Comparison of ENCODE assay signal across 5 cellular contexts in the genomic region with DNA sequence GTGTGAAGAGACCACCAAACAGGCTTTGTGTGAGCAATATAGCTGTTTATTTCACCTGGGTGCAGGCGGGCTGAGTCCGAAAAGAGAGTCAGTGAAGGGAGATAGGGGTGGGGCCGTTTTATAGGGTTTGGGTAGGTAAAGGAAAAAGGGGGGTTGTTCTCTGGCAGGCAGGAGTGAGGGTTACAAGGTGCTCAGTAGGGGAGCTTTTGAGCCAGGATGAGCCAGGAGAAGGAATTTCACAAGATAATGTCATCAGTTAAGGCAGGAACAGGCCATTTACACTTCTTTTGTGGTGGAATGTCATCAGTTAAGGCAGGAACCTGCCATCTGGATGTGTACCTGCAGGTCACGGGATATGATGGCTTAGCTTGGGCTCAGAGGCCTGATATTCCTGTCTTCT.
DNase-seq lines count a peak whose midpoint lies in the region; ATAC-seq and TF ChIP-seq lines count a peak whose summit lies in the region.
"Not testable (repeated sequence)": the region's sequence is repeated elsewhere in the genome, so short reads cannot be mapped to it uniquely, and the experiment has no call there.

No MANE protein-coding gene starts in this region.

- not testable (repeated sequence) for H3K9me2 ChIP-seq in GM23338 (ENCODE audit: insufficient read depth)

- not testable (repeated sequence) for H3K9me3 ChIP-seq in HUES48 (ENCODE audit: control insufficient read depth, insufficient read depth, low read length); endodermal cell (ENCODE audit: control insufficient read depth, low read length)

- not testable (repeated sequence) for H4K5ac ChIP-seq in mesendoderm (ENCODE audit: low read length)

- not testable (repeated sequence) for H3K36me3 Mint-ChIP-seq in GM23338 (ENCODE audit: low read depth); WTC11; endodermal cell (ENCODE audit: low read depth)

- H3K9ac ChIP-seq in HUES48 (ENCODE audit: low read depth, low read length); mesendoderm (ENCODE audit: low read length): not testable (repeated sequence)
- peak overlapping the region; percentile 0 for H3K9ac ChIP-seq in endodermal cell (ENCODE audit: extremely low read depth, low read length, poor library complexity, severe bottlenecking)

- not testable (repeated sequence) for H3K79me1 ChIP-seq in mesendoderm (ENCODE audit: low read length)

- H3K9me3 Mint-ChIP-seq in GM23338, result not testable (repeated sequence)
- H3K9me3 Mint-ChIP-seq in WTC11, result peaks cover 10% of the 10 kb centered on the region; the same call in 1 of the 2 replicates
- peaks cover 11% of the 10 kb centered on the region for H3K9me3 Mint-ChIP-seq in endodermal cell

- H3K4me1 ChIP-seq in GM23338 (ENCODE audit: insufficient read depth) (peaks cover 19% of the 10 kb centered on the region), HUES48 (ENCODE audit: control insufficient read depth, insufficient read depth, low read length) (peaks cover 12% of the 10 kb centered on the region), endodermal cell (ENCODE audit: control insufficient read depth, insufficient read depth, low read length) (peaks cover 12% of the 10 kb centered on the region)
- H3K4me1 ChIP-seq in mesendoderm (ENCODE audit: control insufficient read depth, low read depth, low read length), result not testable (repeated sequence)

- H3K27ac Mint-ChIP-seq in GM23338, WTC11, endodermal cell: not testable (repeated sequence)

- not testable (repeated sequence) for H3K4me3 ChIP-seq in GM23338; HUES48 (ENCODE audit: low read depth, low read length); endodermal cell (ENCODE audit: low read length); mesendoderm (ENCODE audit: low read length)

- H2AK5ac ChIP-seq in mesendoderm (ENCODE audit: low read length), result not testable (repeated sequence)

- not testable (repeated sequence) for H2AFZ ChIP-seq in GM23338

- not testable (repeated sequence) for H3K4ac ChIP-seq in mesendoderm (ENCODE audit: low read depth, low read length)

- peak overlapping the region; percentile 82 for H3K27ac ChIP-seq in GM23338 (ENCODE audit: low read depth)
- H3K27ac ChIP-seq in HUES48 (ENCODE audit: low read depth, low read length), result peak overlapping the region; percentile 55
- H3K27ac ChIP-seq in endodermal cell (ENCODE audit: low read depth, low read length), result not testable (repeated sequence)
- H3K27ac ChIP-seq in mesendoderm (ENCODE audit: low read depth, low read length), result peak overlapping the region; percentile 10

- CTCF ChIA-PET in WTC11 (lab: Charles Lee), result not testable (repeated sequence)

- not testable (repeated sequence) for H4K8ac ChIP-seq in mesendoderm (ENCODE audit: low read depth, low read length)

- POLR2A ChIA-PET in WTC11 (lab: Charles Lee), result not testable (repeated sequence)

- not testable (repeated sequence) for H3K4me3 Mint-ChIP-seq in GM23338, WTC11, endodermal cell

- H3K4me2 ChIP-seq in GM23338, result peak overlapping the region; percentile 4; the same call in 1 of the 2 replicates
- not testable (repeated sequence) for H3K4me2 ChIP-seq in mesendoderm (ENCODE audit: low read length)

- H3K27me3 Mint-ChIP-seq in GM23338 (ENCODE audit: insufficient read depth, low read depth, poor library complexity); WTC11 (ENCODE audit: low read depth); endodermal cell (ENCODE audit: insufficient read depth): not testable (repeated sequence)

- H2BK15ac ChIP-seq in mesendoderm (replicated peaks; ENCODE audit: low read depth), result not testable (repeated sequence)

- peak overlapping the region; percentile 40 for H2BK5ac ChIP-seq in mesendoderm (ENCODE audit: low read length)

- not testable (repeated sequence) for H3K27me3 ChIP-seq in GM23338 (ENCODE audit: insufficient read depth); HUES48 (ENCODE audit: control insufficient read depth, insufficient read depth, low read length); endodermal cell (ENCODE audit: control insufficient read depth, insufficient read depth, low read length, poor library complexity, severe bottlenecking); mesendoderm (ENCODE audit: insufficient read depth, low read length, poor library complexity)

- not testable (repeated sequence) for H3F3A ChIP-seq in GM23338 (replicated peaks; ENCODE audit: low read depth)

- H4K20me1 ChIP-seq in GM23338 (replicated peaks; ENCODE audit: insufficient read depth), result not testable (repeated sequence)

- ATAC-seq in GM23338, result not testable (repeated sequence)
- ATAC-seq in WTC11, result peak; percentile 36; the same call in 1 of the 2 replicates

- H3K4me1 Mint-ChIP-seq in GM23338, result not testable (repeated sequence)
- H3K4me1 Mint-ChIP-seq in WTC11, result peaks cover 27% of the 10 kb centered on the region
- peaks cover 43% of the 10 kb centered on the region for H3K4me1 Mint-ChIP-seq in endodermal cell

- H3K56ac ChIP-seq in mesendoderm (ENCODE audit: low read length), result peak overlapping the region; percentile 54

- H3K36me3 ChIP-seq in GM23338 (ENCODE audit: insufficient read depth); HUES48 (ENCODE audit: control insufficient read depth, insufficient read depth, low read length); endodermal cell (ENCODE audit: control insufficient read depth, insufficient read depth, low read length); mesendoderm (ENCODE audit: control insufficient read depth, insufficient read depth, low read length): not testable (repeated sequence)

- H3K79me2 ChIP-seq in GM23338 (replicated peaks; ENCODE audit: insufficient read depth); mesendoderm (ENCODE audit: control insufficient read depth, insufficient read depth, low read length): not testable (repeated sequence)

- not testable (repeated sequence) for H3K23ac ChIP-seq in mesendoderm (ENCODE audit: low read length)

- not testable (repeated sequence) for TF ChIP-seq CTCF in GM23338 (conservative IDR thresholded peaks at IDR 0.05; ENCODE audit: low read depth in 2 of 2); WTC11 (IDR thresholded peaks at IDR 0.05); endodermal cell (conservative IDR thresholded peaks at IDR 0.05)

- H2BK120ac ChIP-seq in mesendoderm (ENCODE audit: low read depth, low read length), result not testable (repeated sequence)

- peak; percentile 17 for DNase-seq in GM23338 (ENCODE audit: low spot score)
- DNase-seq in WTC11 (ENCODE audit: low spot score), result peak; percentile 13
- peak; percentile 71 for DNase-seq in endodermal cell
- DNase-seq in mesendoderm, result peak; percentile 70

- WGBS in endodermal cell (ENCODE audit: insufficient coverage in 1 of 2, insufficient read length in 1 of 2), 2 experiments, result 17 to 41% methylated on average over 3 of the region's 4 CpGs
- WGBS in mesendoderm (ENCODE audit: extremely low coverage, insufficient coverage, low lambda C conversion rate), result no CpG with 5 or more reads among the region's 4 CpGs

- not testable (repeated sequence) for H3K18ac ChIP-seq in mesendoderm (ENCODE audit: low read length)

TF ChIP-seq in WTC11, 78 proteins besides CTCF, POLR2A, EP300 and RAD21:
- TF ChIP-seq TEAD1 (CRISPR knock-in tag; IDR thresholded peaks at IDR 0.05), result peak; percentile 26; the same call in 1 of the 2 replicates

Comparison
In these comparisons a context has a peak if more than half of its experiments do, and no peak if none do; other contexts are left out.
1. DNase-seq: peak in every context shown above with its lines; median percentile 71 in endodermal cell; 70 in mesendoderm; 17 in GM23338; 13 in WTC11.